16 cellular contexts compared by ENCODE assay signal in the genomic region with DNA sequence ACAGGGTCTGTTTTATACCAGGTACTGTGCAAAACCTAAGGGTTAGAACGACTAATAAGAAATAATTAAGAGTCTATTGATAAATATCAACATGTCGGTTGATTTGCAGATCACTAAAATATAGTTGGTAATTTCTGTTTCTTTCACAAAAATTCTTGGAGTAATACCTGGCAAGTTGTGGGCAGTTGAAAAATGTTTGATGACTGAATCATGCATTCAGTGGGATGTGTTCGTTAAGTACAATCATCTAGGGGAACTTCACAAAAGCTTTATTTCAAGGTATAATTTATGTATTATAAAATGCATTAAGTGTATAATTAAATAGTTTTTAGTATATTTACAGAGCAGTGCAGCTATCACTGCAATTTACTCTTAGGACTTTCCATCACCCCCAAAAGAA.
"Had no signal": no experiment of that assay in that cellular context is flagged by ENCODE, and none has a peak within 500 bp of the region (broad histone marks: within the 10 kb centered on the region; RNA-seq: fewer than 3 reads in every experiment).

No MANE protein-coding gene starts in this region.

- H3K36me3 ChIP-seq: esophagus muscularis mucosa, gastroesophageal sphincter, right atrium auricular region, suprapubic skin, thyroid gland, upper lobe of right lung, vagina had no signal

- H3K36me3 Mint-ChIP-seq: naive thymus-derived CD4-positive, alpha-beta T cell had no signal

- DNase-seq: effector memory CD8-positive, alpha-beta T cell; naive thymus-derived CD4-positive, alpha-beta T cell; posterior cingulate gyrus; small intestine; stimulated activated CD4-positive, alpha-beta T cell treated with anti-CD3 and anti-CD28 coated beads, Interleukin-2, amount 100 ng/mL, for 48 hours; stimulated activated naive CD4-positive, alpha-beta T cell treated with Interleukin-2 at 50 U/mL for 16 hours; thyroid gland; upper lobe of right lung had no signal

- FAIRE-seq: colon, small intestine had no signal

- H3K27ac Mint-ChIP-seq: dendritic cell treated with granulocyte-macrophage colony-stimulating factor and Interleukin-4, amounts not matched to agents 40 ng/mL and 50 ng/mL, for 4 days; effector memory CD8-positive, alpha-beta T cell; naive thymus-derived CD4-positive, alpha-beta T cell had no signal

- H3K27ac ChIP-seq: epithelial cell of prostate, esophagus muscularis mucosa, gastroesophageal sphincter, right atrium auricular region, suprapubic skin, thyroid gland, upper lobe of right lung, vagina had no signal

- H3K4me3 Mint-ChIP-seq: dendritic cell treated with granulocyte-macrophage colony-stimulating factor and Interleukin-4, amounts not matched to agents 40 ng/mL and 50 ng/mL, for 4 days; effector memory CD8-positive, alpha-beta T cell; naive thymus-derived CD4-positive, alpha-beta T cell had no signal

- H3K4me1 ChIP-seq: esophagus muscularis mucosa, gastroesophageal sphincter, right atrium auricular region, suprapubic skin, thyroid gland, upper lobe of right lung had no signal

- H3K27me3 ChIP-seq: right atrium auricular region, thyroid gland, upper lobe of right lung, vagina had no signal

- H3K4me1 Mint-ChIP-seq: naive thymus-derived CD4-positive, alpha-beta T cell had no signal

- H3K9me3 Mint-ChIP-seq: dendritic cell treated with granulocyte-macrophage colony-stimulating factor and Interleukin-4, amounts not matched to agents 40 ng/mL and 50 ng/mL, for 4 days; effector memory CD8-positive, alpha-beta T cell had no signal

- H3K9me3 ChIP-seq: esophagus muscularis mucosa, gastroesophageal sphincter, right atrium auricular region, suprapubic skin, thyroid gland, upper lobe of right lung, vagina had no signal

- ATAC-seq: effector memory CD8-positive, alpha-beta T cell; gastroesophageal sphincter; naive thymus-derived CD4-positive, alpha-beta T cell; upper lobe of right lung had no signal

- H3K4me3 ChIP-seq: esophagus muscularis mucosa, gastroesophageal sphincter, right atrium auricular region, suprapubic skin, thyroid gland, upper lobe of right lung, vagina had no signal
